18 cellular contexts compared by ENCODE assay signal in the genomic region with DNA sequence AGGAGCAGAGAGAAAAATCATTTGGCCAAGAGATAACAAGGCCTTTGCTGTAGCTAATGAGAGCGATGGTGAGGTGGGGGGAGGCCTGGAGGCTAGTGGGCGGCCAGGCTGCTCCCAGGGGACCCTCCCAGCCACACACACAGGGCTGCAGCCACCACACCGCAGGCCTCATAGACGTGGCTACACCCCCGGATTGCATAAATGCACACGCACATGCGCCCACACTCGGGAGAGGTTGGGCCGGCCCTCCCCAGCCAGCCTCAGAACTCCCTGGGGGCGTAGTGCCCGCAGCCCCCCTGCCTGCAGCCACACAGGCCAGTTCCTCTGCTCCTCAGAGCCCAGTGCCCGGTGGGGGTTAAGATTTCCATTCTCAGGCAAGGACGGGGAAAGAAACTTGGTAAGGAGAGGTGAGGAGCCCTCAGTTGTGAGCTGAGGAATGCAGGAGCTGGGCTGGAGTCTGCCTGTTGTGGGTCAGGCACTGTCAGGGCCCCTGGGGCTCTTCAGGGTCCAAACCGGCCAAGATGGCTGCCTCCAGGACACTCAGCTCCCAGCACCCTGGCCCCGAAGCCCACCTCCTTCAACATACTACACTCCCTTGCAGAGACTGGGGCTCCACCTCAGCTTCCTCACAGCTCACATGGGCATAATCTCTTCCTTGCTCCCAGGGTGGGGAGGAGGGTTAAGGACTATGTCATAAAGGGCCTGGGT. TPM values are rescaled to one million over a fixed set of nuclear protein-coding genes. Genes with fewer than 3 reads are reported as not detected.
DNase-seq lines count a peak whose midpoint lies in the region; FAIRE-seq and TF ChIP-seq lines count a peak whose summit lies in the region.
"Had no signal": no experiment of that assay in that cellular context is flagged by ENCODE, and none has a peak within 500 bp of the region (broad histone marks: within the 10 kb centered on the region; RNA-seq: fewer than 3 reads in every experiment).

No MANE protein-coding gene starts in this region.

- no peak overlapping the region for H3K23ac ChIP-seq in H1 (ENCODE audit: insufficient read length)

- TF ChIP-seq EP300 in H1 (IDR thresholded peaks at IDR 0.05; ENCODE audit: borderline replicate concordance in 1 of 2, low read depth in 2 of 2, low read length in 2 of 2): no peak

- H3K23me2 ChIP-seq in H1 (ENCODE audit: low read depth, low read length): no peaks in the 10 kb centered on the region

- H3K79me2 ChIP-seq in H1 (ENCODE audit: control insufficient read depth in 1 of 2, insufficient read depth in 2 of 2, low read length in 2 of 2): no peaks in the 10 kb centered on the region

- H3K27ac ChIP-seq in HL-60 (replicated peaks): peak overlapping the region; percentile 71
- H3K27ac ChIP-seq in H1 (ENCODE audit: low read depth, low read length): no peak overlapping the region
- no peak overlapping the region for H3K27ac ChIP-seq in small intestine (ENCODE audit: low read depth in 1 of 2, low read length in 1 of 2)
- H3K27ac ChIP-seq: dorsolateral prefrontal cortex, SJCRH30 had no signal

- TF ChIP-seq CTCF in HL-60 (IDR thresholded peaks at IDR 0.05; ENCODE audit: insufficient read depth, low read length) (no peak), H1 (IDR thresholded peaks at IDR 0.05; ENCODE audit: control extremely low read depth in 1 of 3, insufficient read depth in 1 of 3, low read depth in 1 of 3, low read length in 3 of 3) (no peak)

- peak overlapping the region; percentile 27 for H3K4ac ChIP-seq in H1 (replicated peaks; ENCODE audit: insufficient read length, low read depth, low read length)

- no peak overlapping the region for H4K91ac ChIP-seq in H1 (replicated peaks; ENCODE audit: insufficient read length, low read length)

- peaks cover 3% of the 10 kb centered on the region for H3K27me3 ChIP-seq in HL-60 (ENCODE audit: insufficient read depth, poor library complexity, severe bottlenecking)
- no peaks in the 10 kb centered on the region for H3K27me3 ChIP-seq in H1 (replicated peaks in 1 of 4; ENCODE audit: control insufficient read depth in 3 of 4, extremely low read depth in 1 of 4, insufficient read depth in 3 of 4, low read length in 3 of 4)
- H3K27me3 ChIP-seq in small intestine (ENCODE audit: control insufficient read depth in 2 of 2, insufficient read depth in 2 of 2, low read length in 2 of 2): peaks cover 0 to 9% of the 10 kb centered on the region in 2 donors

- H4K5ac ChIP-seq in H1 (ENCODE audit: insufficient read length, low read depth, low read length): peak overlapping the region; percentile 20

- FAIRE-seq in GM12891 (lab: Jason Lieb, UNC) (peak; percentile 87), H1 (lab: Jason Lieb, UNC) (no peak), small intestine (lab: Jason Lieb, UNC) (no peak)

- DNase-seq in GM12891 (ENCODE audit: insufficient read length, low spot score) (no peak), HL-60 (ENCODE audit: low read depth in 1 of 2, low spot score in 1 of 2) (peak in 1 of 2 experiments; percentile 84), H1 (ENCODE audit: low read depth in 1 of 2, low spot score in 2 of 2) (no peak), skeletal muscle cell (ENCODE audit: low read depth) (peak; percentile 28), DMS114 treated with DMSO at 0.1 percent for 48 hours (lab: John Stamatoyannopoulos, UW; ENCODE audit: unreplicated experiment) (no peak), NAMALWA (ENCODE audit: low spot score) (no peak), small intestine (no peak)
- DNase-seq: activated CD4-positive, alpha-beta T cell treated with anti-CD3 and anti-CD28 coated beads for 4 hours; activated naive CD4-positive, alpha-beta T cell treated with anti-CD3 and anti-CD28 coated beads, Interleukin-2, amount 10 ng/mL, durations not matched to agents 7 days and 5 days; DMS53; dorsolateral prefrontal cortex; HFFc6; NCI-H146; SJCRH30; stimulated activated CD4-positive, alpha-beta T cell treated with anti-CD3 and anti-CD28 coated beads, Interleukin-15, amount 100 ng/mL, for 24 hours had no signal

- no peak overlapping the region for H2BK120ac ChIP-seq in H1 (replicated peaks; ENCODE audit: low read depth, low read length)

- peak overlapping the region; percentile 5; the same call in 1 of the 2 replicates for H2AFZ ChIP-seq in H1 (ENCODE audit: low read length)

- no peaks in the 10 kb centered on the region for H4K20me1 ChIP-seq in H1 (replicated peaks in 1 of 2; ENCODE audit: control insufficient read depth in 1 of 2, insufficient read depth in 2 of 2, low read length in 2 of 2)

- H4K8ac ChIP-seq in H1 (ENCODE audit: extremely low read depth, insufficient read depth, low read length): peak overlapping the region; percentile 58; the same call in 1 of the 2 replicates

- no peak overlapping the region for H2BK20ac ChIP-seq in H1 (ENCODE audit: low read length)

- H3K4me2 ChIP-seq in H1 (ENCODE audit: insufficient read depth in 1 of 2, low read depth in 2 of 2, low read length in 2 of 2): 0 out of 4 replicates have a peak overlapping the region, but pooled peaks of 1 of the 2 experiments have one; percentile 14

- no peaks in the 10 kb centered on the region for H3K79me1 ChIP-seq in H1 (ENCODE audit: low read depth, low read length)

- H3K4me1 ChIP-seq in H1 (replicated peaks in 1 of 4; ENCODE audit: control insufficient read depth in 3 of 4, insufficient read depth in 4 of 4, low read length in 3 of 4): peaks cover 0 to 18% (median 11%) of the 10 kb centered on the region in 4 experiments; a peak in 5 of 7 replicates
- H3K4me1 ChIP-seq in small intestine (ENCODE audit: control insufficient read depth in 2 of 2, insufficient read depth in 1 of 2, low read depth in 1 of 2, low read length in 1 of 2): no peaks in the 10 kb centered on the region
- H3K4me1 ChIP-seq: SJCRH30 had no signal

- no peak overlapping the region for H3K9ac ChIP-seq in H1 (replicated peaks in 1 of 4; ENCODE audit: extremely low read depth in 1 of 4, low read depth in 3 of 4, low read length in 3 of 4)

- no peak for TF ChIP-seq POLR2A in GM12891 (IDR thresholded peaks at IDR 0.05; ENCODE audit: low read depth, low read length)
- no peak for TF ChIP-seq POLR2A in H1 (IDR thresholded peaks at IDR 0.05; ENCODE audit: control extremely low read depth in 1 of 2, low read depth in 2 of 2, low read length in 2 of 2)

- 88% methylated on average over 15 of the region's 15 CpGs; no CpG with 5 or more reads in 1 of the 2 experiments for WGBS in H1 (ENCODE audit: extremely low coverage in 1 of 2, insufficient coverage in 1 of 2, insufficient read length in 1 of 2, insufficient replicate concordance in 2 of 2, low coverage in 1 of 2, low lambda C conversion rate in 2 of 2, missing lambda C conversion rate in 1 of 2), 2 experiments
- 47 to 68% (median 65%) methylated on average over 15 of the region's 15 CpGs for WGBS in small intestine, 3 donors

- H3K9me3 ChIP-seq in H1 (ENCODE audit: insufficient read depth in 2 of 2, low read depth in 1 of 2, low read length in 1 of 2): no peaks in the 10 kb centered on the region
- H3K9me3 ChIP-seq in small intestine (ENCODE audit: control insufficient read depth, low read depth): no peaks in the 10 kb centered on the region
- H3K9me3 ChIP-seq: SJCRH30 had no signal

- H3K56ac ChIP-seq in H1 (replicated peaks; ENCODE audit: insufficient read length, low read depth, low read length): no peak overlapping the region

- CTCF ChIA-PET in H1 (lab: Charles Lee; ENCODE audit: partially characterized antibody): interaction anchor here (1.1 to 14.7 kb wide), 4 partner anchors 8 to 31 kb away, joined by 3 to 291 read pairs (median 16); partner anchors contain the start of gene GFY

- H2BK5ac ChIP-seq in H1 (ENCODE audit: low read depth, low read length): no peak overlapping the region; the same call in 1 of the 2 replicates

- no peak overlapping the region for H2AK5ac ChIP-seq in H1 (ENCODE audit: low read depth, low read length)

- no peaks in the 10 kb centered on the region for H3K36me3 ChIP-seq in H1 (ENCODE audit: control insufficient read depth in 2 of 4, insufficient read depth in 4 of 4, low read length in 3 of 4)
- H3K36me3 ChIP-seq in small intestine (ENCODE audit: control insufficient read depth in 2 of 2, insufficient read depth in 2 of 2, low read length in 2 of 2): no peaks in the 10 kb centered on the region
- H3K36me3 ChIP-seq: SJCRH30 had no signal

- peak overlapping the region; percentile 53; the same call in 1 of the 2 replicates for H2BK15ac ChIP-seq in H1 (ENCODE audit: low read length)

- H3K14ac ChIP-seq in H1 (ENCODE audit: insufficient read length): no peak overlapping the region

- peak overlapping the region; percentile 29; the same call in 1 of the 2 replicates for H3K18ac ChIP-seq in H1 (ENCODE audit: extremely low read depth, low read length)

- POLR2A ChIA-PET in H1 (lab: Charles Lee; ENCODE audit: partially characterized antibody): interaction anchor here (1.2 to 5.0 kb wide), 6 partner anchors 9 to 274 kb away, joined by 3 to 38 read pairs (median 6); no protein-coding TSS in a partner anchor

- no peak for TF ChIP-seq RAD21 in H1 (IDR thresholded peaks at IDR 0.05 in 1 of 2, conservative IDR thresholded peaks at IDR 0.05 in 1 of 2; ENCODE audit: low read depth in 2 of 2, low read length in 2 of 2)

- 0 out of 2 replicates have a peak overlapping the region, but pooled peaks have one; percentile 3 for H2BK12ac ChIP-seq in H1 (ENCODE audit: low read depth, low read length)

- H3K4me3 ChIP-seq in HL-60 (replicated peaks; ENCODE audit: insufficient read depth, low read length) (no peak overlapping the region), H1 (ENCODE audit: extremely low read depth in 1 of 4, insufficient read depth in 2 of 4, low read depth in 3 of 4, low read length in 4 of 4) (no peak overlapping the region), skeletal muscle cell (ENCODE audit: low read depth, low read length) (no peak overlapping the region), small intestine (ENCODE audit: low read depth in 1 of 2, low read length in 2 of 2) (no peak overlapping the region)
- H3K4me3 ChIP-seq: dorsolateral prefrontal cortex, SJCRH30 had no signal

RNA-seq across cellular contexts. Expression of gene PTH2, which starts 8.0 kb away (rescaled TPM):
- not detected for polyA plus RNA-seq in GM12891 (2012; ENCODE audit: low read depth, missing spikeins)
- 0.82 TPM in 1 of 2 replicates, not detected in the other for total RNA-seq in H1 (2021; fragmentation: NEBNext Ultra II Directional; extraction: Animal tissue kit (Norgen Biotek cat#: 25700))
- 0.50 TPM in 1 of 2 replicates, not detected in the other for polyA plus RNA-seq in H1 (2011; rRNA removed)
- polyA plus RNA-seq in H1 (2011; cell fraction: cytosol; rRNA removed): 0.41 TPM
- polyA plus RNA-seq in H1 (2011; cell fraction: nucleus; rRNA removed): 0.40 TPM
- polyA plus RNA-seq in H1 (2012, experiment 1 of 2): 0.63 to 0.70 TPM in 2 of 4 replicates, not detected in the others
- not detected for polyA plus RNA-seq in H1 (2012, experiment 2 of 2)
- 0.81 TPM for polyA plus RNA-seq in H1 (2013, experiment 1 of 2)
- polyA plus RNA-seq in H1 (2013, experiment 2 of 2): 0.83 TPM
- polyA minus RNA-seq in H1 (2011; rRNA and poly(A)+ RNA removed): not detected in 2 replicates
- polyA minus RNA-seq in H1 (2011; cell fraction: cytosol; rRNA and poly(A)+ RNA removed): not detected
- not detected for polyA minus RNA-seq in H1 (2011; cell fraction: nucleus; rRNA and poly(A)+ RNA removed)
- not detected for polyA plus RNA-seq in small intestine
- total RNA-seq: esophagus mucosa, HFFc6, posterior vena cava, SJCRH30, subcutaneous adipose tissue had no signal

RNA-seq across cellular contexts. Expression of gene GFY, which starts 9.9 kb away (rescaled TPM):
- polyA plus RNA-seq in GM12891 (2012; ENCODE audit: low read depth, missing spikeins): not detected
- total RNA-seq in H1 (2021; fragmentation: NEBNext Ultra II Directional; extraction: Animal tissue kit (Norgen Biotek cat#: 25700)): 0.93 and 1.1 TPM in 2 replicates
- 0.68 and 1.2 TPM in 2 replicates for polyA plus RNA-seq in H1 (2011; rRNA removed)
- polyA plus RNA-seq in H1 (2011; cell fraction: cytosol; rRNA removed): 0.47 TPM
- 1.5 TPM for polyA plus RNA-seq in H1 (2011; cell fraction: nucleus; rRNA removed)
- 1.2 to 2.3 TPM (median 1.7 TPM) in 4 replicates for polyA plus RNA-seq in H1 (2012, experiment 1 of 2)
- polyA plus RNA-seq in H1 (2012, experiment 2 of 2): 1.1 TPM
- polyA plus RNA-seq in H1 (2013, experiment 1 of 2): 3.5 TPM
- 2.8 TPM for polyA plus RNA-seq in H1 (2013, experiment 2 of 2)
- 0.19 TPM in 1 of 2 replicates, not detected in the other for polyA minus RNA-seq in H1 (2011; rRNA and poly(A)+ RNA removed)
- polyA minus RNA-seq in H1 (2011; cell fraction: cytosol; rRNA and poly(A)+ RNA removed): not detected
- polyA minus RNA-seq in H1 (2011; cell fraction: nucleus; rRNA and poly(A)+ RNA removed): 0.70 TPM
- polyA plus RNA-seq in small intestine: not detected
- total RNA-seq: esophagus mucosa, HFFc6, posterior vena cava, SJCRH30, subcutaneous adipose tissue had no signal

RNA-seq across cellular contexts. Expression of gene SLC17A7, which starts 26.1 kb away (rescaled TPM):
- polyA plus RNA-seq in GM12891 (2012; ENCODE audit: low read depth, missing spikeins): 0.09 TPM
- total RNA-seq in H1 (2021; fragmentation: NEBNext Ultra II Directional; extraction: Animal tissue kit (Norgen Biotek cat#: 25700)): 2.3 and 3.0 TPM in 2 replicates
- polyA plus RNA-seq in H1 (2011; rRNA removed) (2.7 and 4.7 TPM in 2 replicates), small intestine (1 to 10 TPM in 1 of 3 donors, under 1 TPM in 2; 0.22 to 1.1 (median 0.27) TPM)
- polyA plus RNA-seq in H1 (2011; cell fraction: cytosol; rRNA removed): 2.8 TPM
- polyA plus RNA-seq in H1 (2011; cell fraction: nucleus; rRNA removed): 4.6 TPM
- 1.8 to 2.6 TPM (median 2.5 TPM) in 4 replicates for polyA plus RNA-seq in H1 (2012, experiment 1 of 2)
- 1.9 TPM for polyA plus RNA-seq in H1 (2012, experiment 2 of 2)
- 3.2 TPM for polyA plus RNA-seq in H1 (2013, experiment 1 of 2)
- 3.5 TPM for polyA plus RNA-seq in H1 (2013, experiment 2 of 2)
- polyA minus RNA-seq in H1 (2011; rRNA and poly(A)+ RNA removed): 1.1 and 1.7 TPM in 2 replicates
- 2.6 TPM for polyA minus RNA-seq in H1 (2011; cell fraction: cytosol; rRNA and poly(A)+ RNA removed)
- 3.5 TPM for polyA minus RNA-seq in H1 (2011; cell fraction: nucleus; rRNA and poly(A)+ RNA removed)
- total RNA-seq: esophagus mucosa had no signal

RNA-seq across cellular contexts. Expression of gene KASH5, which starts 27.2 kb away (rescaled TPM):
- 0.18 TPM for polyA plus RNA-seq in GM12891 (2012; ENCODE audit: low read depth, missing spikeins)
- total RNA-seq in H1 (2021; fragmentation: NEBNext Ultra II Directional; extraction: Animal tissue kit (Norgen Biotek cat#: 25700)): 0.19 and 0.57 TPM in 2 replicates
- polyA plus RNA-seq in H1 (2011; rRNA removed) (0.05 and 0.28 TPM in 2 replicates), small intestine (not detected)
- polyA plus RNA-seq in H1 (2011; cell fraction: cytosol; rRNA removed): 0.21 TPM
- 0.76 TPM for polyA plus RNA-seq in H1 (2011; cell fraction: nucleus; rRNA removed)
- polyA plus RNA-seq in H1 (2012, experiment 1 of 2): 0.12 to 0.42 TPM in 2 of 4 replicates, not detected in the others
- not detected for polyA plus RNA-seq in H1 (2012, experiment 2 of 2)
- polyA plus RNA-seq in H1 (2013, experiment 1 of 2): 0.12 TPM
- 0.07 TPM for polyA plus RNA-seq in H1 (2013, experiment 2 of 2)
- 0.17 TPM in 1 of 2 replicates, not detected in the other for polyA minus RNA-seq in H1 (2011; rRNA and poly(A)+ RNA removed)
- not detected for polyA minus RNA-seq in H1 (2011; cell fraction: cytosol; rRNA and poly(A)+ RNA removed)
- not detected for polyA minus RNA-seq in H1 (2011; cell fraction: nucleus; rRNA and poly(A)+ RNA removed)
- total RNA-seq: esophagus mucosa, HFFc6, posterior vena cava, SJCRH30, subcutaneous adipose tissue had no signal

RNA-seq across cellular contexts. Expression of gene PIH1D1, which starts 36.4 kb away (rescaled TPM):
- 116 TPM for polyA plus RNA-seq in GM12891 (2012; ENCODE audit: low read depth, missing spikeins)
- 146 and 155 TPM in 2 replicates for total RNA-seq in H1 (2021; fragmentation: NEBNext Ultra II Directional; extraction: Animal tissue kit (Norgen Biotek cat#: 25700))
- polyA plus RNA-seq in H1 (2011; rRNA removed): 195 and 220 TPM in 2 replicates
- 231 TPM for polyA plus RNA-seq in H1 (2011; cell fraction: cytosol; rRNA removed)
- polyA plus RNA-seq in H1 (2011; cell fraction: nucleus; rRNA removed): 195 TPM
- 192 to 228 TPM (median 222 TPM) in 4 replicates for polyA plus RNA-seq in H1 (2012, experiment 1 of 2)
- polyA plus RNA-seq in H1 (2012, experiment 2 of 2): 206 TPM
- 148 TPM for polyA plus RNA-seq in H1 (2013, experiment 1 of 2)
- 146 TPM for polyA plus RNA-seq in H1 (2013, experiment 2 of 2)
- 107 and 108 TPM in 2 replicates for polyA minus RNA-seq in H1 (2011; rRNA and poly(A)+ RNA removed)
- polyA minus RNA-seq in H1 (2011; cell fraction: cytosol; rRNA and poly(A)+ RNA removed): 65.8 TPM
- 63.0 TPM for polyA minus RNA-seq in H1 (2011; cell fraction: nucleus; rRNA and poly(A)+ RNA removed)
- 100 to 1,000 TPM in 1 of 3 donors, 10 to 100 TPM in 2; 87.7 to 115 (median 91.6) TPM for polyA plus RNA-seq in small intestine
